23 cellular contexts compared by ENCODE assay signal in the genomic region with DNA sequence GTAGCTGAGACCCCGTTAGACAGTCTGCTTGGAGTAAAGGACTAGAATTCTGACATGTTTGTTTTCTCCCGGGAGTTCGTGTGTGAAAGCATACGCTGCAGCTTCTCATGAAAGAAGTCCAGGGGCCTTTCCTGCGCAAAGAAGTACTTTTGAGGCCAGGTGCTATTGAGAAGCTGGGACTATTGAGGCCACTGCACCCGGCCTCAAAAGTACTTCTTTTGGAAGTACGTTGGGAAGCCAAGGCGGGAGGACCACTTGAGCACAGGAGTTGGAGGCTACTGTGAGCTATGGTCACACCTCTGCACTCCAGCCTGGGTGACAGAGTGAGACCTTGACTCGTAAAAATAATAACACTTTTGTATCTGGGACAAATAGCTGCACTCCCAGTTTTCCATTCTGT. TPM values are rescaled to one million over a fixed set of nuclear protein-coding genes. Genes with fewer than 3 reads are reported as not detected.
A peak's percentile ranks its signal among the peaks of the same experiment; 100 is the strongest.
DNase-seq lines count a peak whose midpoint lies in the region; ATAC-seq and TF ChIP-seq lines count a peak whose summit lies in the region.
"Had no signal": no experiment of that assay in that cellular context is flagged by ENCODE, and none has a peak within 500 bp of the region (broad histone marks: within the 10 kb centered on the region; RNA-seq: fewer than 3 reads in every experiment).

No MANE protein-coding gene starts in this region.

- peaks cover 72% of the 10 kb centered on the region for H3K36me3 Mint-ChIP-seq in CD4-positive, alpha-beta T cell (ENCODE audit: low read depth)
- H3K36me3 Mint-ChIP-seq in HFFc6 (ENCODE audit: low read depth) (peaks cover 25% of the 10 kb centered on the region), neural crest cell (ENCODE audit: low read depth) (peaks cover 14% of the 10 kb centered on the region)
- H3K36me3 Mint-ChIP-seq in effector memory CD8-positive, alpha-beta T cell (ENCODE audit: insufficient read depth), result peaks cover 29% of the 10 kb centered on the region

- DNase-seq in CD4-positive, alpha-beta T cell, result no peak
- DNase-seq in HFFc6 (no peak), neural crest cell (ENCODE audit: low read depth, low spot score) (no peak), DMS79 treated with DMSO at 0.1 percent for 48 hours (lab: John Stamatoyannopoulos, UW) (no peak), T-helper 9 cell (no peak)
- DNase-seq in effector memory CD8-positive, alpha-beta T cell, result no peak
- DNase-seq: activated naive CD4-positive, alpha-beta T cell treated with Interleukin-2 at 50 U/mL for 16 hours; activated T-cell treated with anti-CD3 and anti-CD28 coated beads, Interleukin-2, amount 50 U/mL, for 72 hours; C1 segment of cervical spinal cord; effector CD8-positive, alpha-beta T cell; EL; foreskin fibroblast; Kasumi-1; ovary; retina; RPMI8226; stimulated activated CD4-positive, alpha-beta T cell treated with anti-CD3 and anti-CD28 coated beads, Interleukin-2, amount 100 ng/mL, for 48 hours had no signal

- CTCF ChIA-PET in CD4-positive, alpha-beta T cell (lab: Charles Lee), result no interaction called here

- no peak overlapping the region for H3K27ac ChIP-seq in CD4-positive, alpha-beta T cell (ENCODE audit: low read depth, low read length)
- H3K27ac ChIP-seq: ovary, SK-N-MC, suprapubic skin had no signal

- ATAC-seq in CD4-positive, alpha-beta T cell (ENCODE audit: poor library complexity), result no peak
- ATAC-seq in effector memory CD8-positive, alpha-beta T cell (replicated peaks), result no peak
- ATAC-seq in GM21447 (IDR thresholded peaks at IDR 0.05; ENCODE audit: unreplicated experiment), result no peak
- ATAC-seq: activated T-cell treated with anti-CD3 and anti-CD28 coated beads, Interleukin-2, amount 50 U/mL, for 72 hours; esophagus mucosa; GM23338 had no signal

- H3K9me3 ChIP-seq in CD4-positive, alpha-beta T cell (ENCODE audit: control insufficient read depth, low read length), result no peaks in the 10 kb centered on the region
- H3K9me3 ChIP-seq: ovary, suprapubic skin had no signal

- no peaks in the 10 kb centered on the region for H3K27me3 ChIP-seq in CD4-positive, alpha-beta T cell (ENCODE audit: control insufficient read depth, insufficient read depth, low read length)
- H3K27me3 ChIP-seq: ovary, suprapubic skin had no signal

- H3K4me1 Mint-ChIP-seq in CD4-positive, alpha-beta T cell (ENCODE audit: low read depth), result peaks cover 87% of the 10 kb centered on the region
- peaks cover 49% of the 10 kb centered on the region for H3K4me1 Mint-ChIP-seq in HFFc6 (ENCODE audit: low read depth)
- peaks cover 46 to 70% of the 10 kb centered on the region in 2 donors for H3K4me1 Mint-ChIP-seq in effector memory CD8-positive, alpha-beta T cell (ENCODE audit: low read depth in 2 of 2)
- peaks cover 16% of the 10 kb centered on the region for H3K4me1 Mint-ChIP-seq in neural crest cell

- POLR2A ChIA-PET in CD4-positive, alpha-beta T cell (lab: Charles Lee), result no interaction called here

- H3K4me3 Mint-ChIP-seq in CD4-positive, alpha-beta T cell, result peak overlapping the region; percentile 46
- H3K4me3 Mint-ChIP-seq in HFFc6, result no peak overlapping the region
- H3K4me3 Mint-ChIP-seq in effector memory CD8-positive, alpha-beta T cell, result no peak overlapping the region
- no peak overlapping the region for H3K4me3 Mint-ChIP-seq in neural crest cell
- H3K4me3 Mint-ChIP-seq: activated T-cell treated with anti-CD3 and anti-CD28 coated beads, Interleukin-2, amount 50 U/mL, for 72 hours; GM23338 had no signal

- intact Hi-C loops in CD4-positive, alpha-beta T cell (cut with DNase I, micrococcal nuclease), result no loop called here

- peak overlapping the region; percentile 18 for H3K27ac Mint-ChIP-seq in CD4-positive, alpha-beta T cell
- peak overlapping the region; percentile 82 for H3K27ac Mint-ChIP-seq in HFFc6
- H3K27ac Mint-ChIP-seq in effector memory CD8-positive, alpha-beta T cell, result peak overlapping the region; percentile 45 to 50
- H3K27ac Mint-ChIP-seq in neural crest cell (ENCODE audit: unreplicated experiment), result peak overlapping the region; percentile 91
- H3K27ac Mint-ChIP-seq: activated T-cell treated with anti-CD3 and anti-CD28 coated beads, Interleukin-2, amount 50 U/mL, for 72 hours; GM23338 had no signal

- H3K9me3 Mint-ChIP-seq in CD4-positive, alpha-beta T cell, result no peaks in the 10 kb centered on the region
- H3K9me3 Mint-ChIP-seq in HFFc6, result no peaks in the 10 kb centered on the region
- H3K9me3 Mint-ChIP-seq in effector memory CD8-positive, alpha-beta T cell, result no peaks in the 10 kb centered on the region
- H3K9me3 Mint-ChIP-seq in neural crest cell, result no peaks in the 10 kb centered on the region
- H3K9me3 Mint-ChIP-seq: brain, GM23338 had no signal

- TF ChIP-seq CTCF in CD4-positive, alpha-beta T cell (IDR thresholded peaks at IDR 0.05), result no peak
- TF ChIP-seq CTCF in HFFc6 (IDR thresholded peaks at IDR 0.05), result no peak
- no peak for TF ChIP-seq CTCF in neural crest cell (conservative IDR thresholded peaks at IDR 0.05)

- no peaks in the 10 kb centered on the region for H3K27me3 Mint-ChIP-seq in CD4-positive, alpha-beta T cell
- H3K27me3 Mint-ChIP-seq in HFFc6 (ENCODE audit: insufficient read depth) (no peaks in the 10 kb centered on the region), neural crest cell (ENCODE audit: low read depth) (no peaks in the 10 kb centered on the region)
- no peaks in the 10 kb centered on the region for H3K27me3 Mint-ChIP-seq in effector memory CD8-positive, alpha-beta T cell
- H3K27me3 Mint-ChIP-seq: brain had no signal

RNA-seq across cellular contexts. Expression of a gene that starts 12.5 kb away (rescaled TPM):
- 10 to 100 TPM; 18.9 to 19.6 TPM for total RNA-seq in CD4-positive, alpha-beta T cell
- total RNA-seq in HFFc6 (2021; fragmentation: NEBNext Ultra II Directional; extraction: Animal tissue kit (Norgen Biotek cat#: 25700)), result 10 to 100 TPM; 14.0 to 16.7 (median 15.1) TPM
- 35.7 and 36.0 TPM in 2 replicates for total RNA-seq in neural crest cell

Comparison
In these comparisons a context has a peak if more than half of its experiments do, and no peak if none do; other contexts are left out.
1. H3K27ac Mint-ChIP-seq: peak in every context shown above with its lines; median percentile 91 in neural crest cell; 82 in HFFc6; 48 in effector memory CD8-positive, alpha-beta T cell; 18 in CD4-positive, alpha-beta T cell.